In the genomic region with DNA sequence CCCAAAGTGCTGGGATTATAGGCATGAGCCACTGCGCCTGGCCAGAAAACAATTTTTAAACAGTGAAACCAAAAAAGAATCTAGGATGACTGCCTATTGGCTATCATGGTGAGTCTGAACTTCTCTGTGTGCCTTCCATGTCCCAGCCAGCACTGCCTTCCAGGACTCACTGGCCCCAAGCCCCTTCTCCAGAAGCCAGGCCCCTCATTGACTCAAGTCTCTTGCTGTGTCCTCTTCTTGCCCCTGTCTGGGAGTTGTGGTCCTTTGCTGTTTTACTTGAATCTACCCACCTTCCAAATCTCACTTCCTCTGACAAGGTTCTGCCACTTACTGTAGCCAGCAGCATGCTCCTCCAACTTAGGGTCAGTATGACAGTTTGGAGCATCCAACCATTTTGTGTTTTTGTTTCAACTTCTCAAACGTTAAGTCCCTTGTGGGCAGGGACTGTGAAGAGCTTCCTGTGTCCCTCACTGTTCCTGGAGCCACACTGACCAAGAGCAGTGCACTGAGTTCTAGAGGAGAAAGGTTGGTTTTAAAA, we compare ENCODE assay signal across 23 cellular contexts. TPM values are rescaled to one million over a fixed set of nuclear protein-coding genes. Genes with fewer than 3 reads are reported as not detected.
A peak's percentile ranks its signal among the peaks of the same experiment; 100 is the strongest.
DNase-seq lines count a peak whose midpoint lies in the region; ATAC-seq lines count a peak whose summit lies in the region.
"Had no signal": no experiment of that assay in that cellular context is flagged by ENCODE, and none has a peak within 500 bp of the region (broad histone marks: within the 10 kb centered on the region; RNA-seq: fewer than 3 reads in every experiment).

No MANE protein-coding gene starts in this region.

- H3K27ac Mint-ChIP-seq in activated naive CD8-positive, alpha-beta T cell = peak overlapping the region; percentile 73
- peak overlapping the region in 5 of 6 donors; percentile 48 to 90 (median 78) for H3K27ac Mint-ChIP-seq in naive B cell
- H3K27ac Mint-ChIP-seq: activated CD4-positive, alpha-beta memory T cell treated with anti-CD3 and anti-CD28 coated beads for 36 hours; GM23338 had no signal

- H3K27ac ChIP-seq in ACC112 (ENCODE audit: low read depth, low read length) (peak overlapping the region; percentile 47), Karpas-422 (ENCODE audit: low read length) (no peak overlapping the region)
- H3K27ac ChIP-seq: PC-9, thoracic aorta had no signal

- H3K9me2 ChIP-seq in Karpas-422 (replicated peaks; ENCODE audit: insufficient read depth, low read length) = no peaks in the 10 kb centered on the region

- peaks cover 15% of the 10 kb centered on the region for H3K4me1 ChIP-seq in ACC112 (ENCODE audit: control insufficient read depth, insufficient read depth, low read length, unreplicated experiment)
- no peaks in the 10 kb centered on the region; the same call in 1 of the 2 replicates for H3K4me1 ChIP-seq in Karpas-422 (ENCODE audit: low read length)

- no peaks in the 10 kb centered on the region for H3K9me3 ChIP-seq in Karpas-422 (ENCODE audit: low read length)
- H3K9me3 ChIP-seq: thoracic aorta had no signal

- no peaks in the 10 kb centered on the region for H3K9me3 Mint-ChIP-seq in activated naive CD8-positive, alpha-beta T cell (ENCODE audit: low read depth)
- peaks cover 0 to 2% (median 0%) of the 10 kb centered on the region in 7 donors for H3K9me3 Mint-ChIP-seq in naive B cell
- H3K9me3 Mint-ChIP-seq: GM23338 had no signal

- H3K9ac ChIP-seq in Karpas-422 (ENCODE audit: low read length) = no peak overlapping the region

- H3K36me3 Mint-ChIP-seq in activated naive CD8-positive, alpha-beta T cell = peaks cover 24% of the 10 kb centered on the region
- H3K36me3 Mint-ChIP-seq in naive B cell = peaks cover 18 to 20% of the 10 kb centered on the region in 2 donors

- peaks cover 40% of the 10 kb centered on the region for H3K4me1 Mint-ChIP-seq in activated naive CD8-positive, alpha-beta T cell (ENCODE audit: low read depth)
- peaks cover 23 to 34% (median 25%) of the 10 kb centered on the region in 3 donors for H3K4me1 Mint-ChIP-seq in naive B cell
- H3K4me1 Mint-ChIP-seq: GM23338 had no signal

- H2AFZ ChIP-seq in ACC112 (ENCODE audit: low read length, unreplicated experiment) = peak overlapping the region; percentile 8
- H2AFZ ChIP-seq in Karpas-422 (ENCODE audit: low read length) = no peak overlapping the region
- H2AFZ ChIP-seq: GM23338, PC-9 had no signal

- no peaks in the 10 kb centered on the region for H3K27me3 ChIP-seq in ACC112 (ENCODE audit: insufficient read depth, low read length)
- H3K27me3 ChIP-seq in Karpas-422 (ENCODE audit: low read length) = no peaks in the 10 kb centered on the region; the same call in 1 of the 2 replicates
- H3K27me3 ChIP-seq: dorsolateral prefrontal cortex had no signal

- H3K27me3 Mint-ChIP-seq in activated naive CD8-positive, alpha-beta T cell = no peaks in the 10 kb centered on the region
- H3K27me3 Mint-ChIP-seq in naive B cell = no peaks in the 10 kb centered on the region
- H3K27me3 Mint-ChIP-seq: activated CD4-positive, alpha-beta memory T cell treated with anti-CD3 and anti-CD28 coated beads for 36 hours had no signal

- H3K79me2 ChIP-seq in ACC112 (ENCODE audit: control insufficient read depth, insufficient read depth, low read length, unreplicated experiment) (no peaks in the 10 kb centered on the region), Karpas-422 (ENCODE audit: low read length) (no peaks in the 10 kb centered on the region)

- no peak overlapping the region for H3K4me2 ChIP-seq in Karpas-422 (ENCODE audit: low read depth, low read length, poor library complexity, severe bottlenecking)
- H3K4me2 ChIP-seq: GM23338, PC-9 had no signal

- H3K4me3 ChIP-seq in ACC112 (ENCODE audit: low read depth, low read length) = no peak overlapping the region
- H3K4me3 ChIP-seq in Karpas-422 (ENCODE audit: low read length) = no peak overlapping the region
- H3K4me3 ChIP-seq: dorsolateral prefrontal cortex, GM23338, lung, PC-9, thoracic aorta had no signal

- no peaks in the 10 kb centered on the region for H4K20me1 ChIP-seq in Karpas-422 (ENCODE audit: insufficient read depth, low read depth, low read length)

- peaks cover 15% of the 10 kb centered on the region for H3K36me3 ChIP-seq in ACC112 (ENCODE audit: insufficient read depth, low read length)
- no peaks in the 10 kb centered on the region for H3K36me3 ChIP-seq in Karpas-422 (ENCODE audit: insufficient read depth, low read length)

- no peak for DNase-seq in naive B cell
- no peak for DNase-seq in Karpas-422
- DNase-seq in islet precursor cell = no peak
- DNase-seq in cortex of kidney (lab: John Stamatoyannopoulos, UW) = no peak
- DNase-seq: activated CD4-positive, alpha-beta memory T cell treated with anti-CD3 and anti-CD28 coated beads for 36 hours; activated CD4-positive, CD25-positive, alpha-beta regulatory T cell; activated naive CD4-positive, alpha-beta T cell treated with Interleukin-2 at 50 U/mL for 16 hours; activated T-cell treated with anti-CD3 and anti-CD28 coated beads, Interleukin-2, amount 50 U/mL, for 48 hours; C1 segment of cervical spinal cord; dorsolateral prefrontal cortex; NCI-H1694; NCI-H2171 treated with DMSO at 0.1 percent for 48 hours; NCI-H524; PC-9; Right ventricle myocardium superior; T-helper 9 cell had no signal

- no peak overlapping the region for H3K4me3 Mint-ChIP-seq in activated naive CD8-positive, alpha-beta T cell
- peak overlapping the region in 1 of 8 donors; percentile 53 for H3K4me3 Mint-ChIP-seq in naive B cell
- H3K4me3 Mint-ChIP-seq: activated CD4-positive, alpha-beta memory T cell treated with anti-CD3 and anti-CD28 coated beads for 36 hours; GM23338 had no signal

- ATAC-seq in GM18511 (IDR thresholded peaks at IDR 0.05; ENCODE audit: unreplicated experiment) (peak; percentile 48), naive B cell (ENCODE audit: low read depth in 2 of 2) (no peak), HG02938 (IDR thresholded peaks at IDR 0.05; ENCODE audit: unreplicated experiment) (no peak)
- ATAC-seq: GM23338 had no signal

RNA-seq across cellular contexts. Expression of a gene that starts 41.7 kb away (rescaled TPM):
- 10 to 100 TPM; 16.7 to 29.0 (median 20.9) TPM for polyA plus RNA-seq in naive B cell (ENCODE audit: low read depth in 6 of 6)
- 3.8 and 5.0 TPM in 2 replicates for total RNA-seq in Karpas-422 (2014; rRNA removed; shearing (Covaris generic); ENCODE audit: low replicate concordance)
